In genomic region chr17:16108386-16108785, GRCh38 we compare ENCODE assay signal across 1 cellular context.
TF ChIP-seq lines count a peak whose summit lies in the region.

No MANE protein-coding gene starts in this region.

TF ChIP-seq in HepG2, 621 proteins besides CTCF, POLR2A, EP300 and RAD21 (continued from another document):
- TF ChIP-seq SP1 (IDR thresholded peaks at IDR 0.05) (no peak), SP1 (CRISPR knock-in tag; IDR thresholded peaks at IDR 0.05) (no peak), ZNF225 (CRISPR knock-in tag; IDR thresholded peaks at IDR 0.05) (no peak)
TF ChIP-seq in HepG2: peak in this region for 0.
